ENCODE assay signal across 8 cellular contexts in genomic region chr1:109547412-109548320, GRCh38. TPM values are rescaled to one million over a fixed set of nuclear protein-coding genes. Genes with fewer than 3 reads are reported as not detected.
DNase-seq lines count a peak whose midpoint lies in the region; ATAC-seq and TF ChIP-seq lines count a peak whose summit lies in the region.

No MANE protein-coding gene starts in this region.

- no peaks in the 10 kb centered on the region for H3K9me3 ChIP-seq in CD4-positive, alpha-beta T cell (ENCODE audit: control insufficient read depth, low read length)
- H3K9me3 ChIP-seq in NT2/D1 (ENCODE audit: insufficient read depth, low read length) (no peaks in the 10 kb centered on the region), lung (ENCODE audit: control insufficient read depth in 2 of 2, insufficient read depth in 1 of 2, low read length in 1 of 2) (no peaks in the 10 kb centered on the region), thoracic aorta (no peaks in the 10 kb centered on the region)

- peaks cover 22% of the 10 kb centered on the region for H3K36me3 Mint-ChIP-seq in CD4-positive, alpha-beta T cell (ENCODE audit: low read depth)
- no peaks in the 10 kb centered on the region for H3K36me3 Mint-ChIP-seq in chondrocyte (ENCODE audit: low read depth)

- no peaks in the 10 kb centered on the region for H3K36me3 ChIP-seq in NT2/D1 (ENCODE audit: insufficient read depth, insufficient read length, low read length)
- H3K36me3 ChIP-seq in lung (ENCODE audit: control insufficient read depth in 2 of 2, insufficient read depth in 2 of 2, low read length in 2 of 2), result no peaks in the 10 kb centered on the region
- H3K36me3 ChIP-seq in thoracic aorta, result no peaks in the 10 kb centered on the region

- no peaks in the 10 kb centered on the region for H3K9me3 Mint-ChIP-seq in CD4-positive, alpha-beta T cell
- H3K9me3 Mint-ChIP-seq in chondrocyte (ENCODE audit: low read depth), result no peaks in the 10 kb centered on the region

- peak overlapping the region; percentile 89 for H3K4me3 ChIP-seq in NT2/D1 (ENCODE audit: insufficient read length, low read depth)
- peak overlapping the region; percentile 87 for H3K4me3 ChIP-seq in lung
- peak overlapping the region; percentile 99 for H3K4me3 ChIP-seq in thoracic aorta

- peak overlapping the region; percentile 98 for H3K9ac ChIP-seq in NT2/D1 (ENCODE audit: insufficient read length, low read depth)

- peaks cover 5% of the 10 kb centered on the region for H3K4me1 ChIP-seq in NT2/D1 (ENCODE audit: insufficient read depth, insufficient read length)
- H3K4me1 ChIP-seq in lung (ENCODE audit: control insufficient read depth in 2 of 2, insufficient read depth in 2 of 2, low read length in 2 of 2), result peaks cover 0 to 14% of the 10 kb centered on the region in 2 donors
- peaks cover 20 to 46% of the 10 kb centered on the region in 2 donors for H3K4me1 ChIP-seq in thoracic aorta (ENCODE audit: control insufficient read depth in 1 of 2, low read depth in 2 of 2)

- CTCF ChIA-PET in CD4-positive, alpha-beta T cell (lab: Charles Lee), result interaction anchor here (1.0 to 2.7 kb wide), 9 partner anchors 15 to 437 kb away, joined by 4 to 21 read pairs (median 9); partner anchors contain the start of genes AHCYL1, ATXN7L2 and CYB561D1

- no peaks in the 10 kb centered on the region for H3K27me3 Mint-ChIP-seq in CD4-positive, alpha-beta T cell
- peaks cover 2% of the 10 kb centered on the region for H3K27me3 Mint-ChIP-seq in chondrocyte (ENCODE audit: low read depth)

- 9% methylated on average over 22 of the region's 22 CpGs for WGBS in lung, 2 donors

- peak overlapping the region; percentile 87 for H3K27ac ChIP-seq in CD4-positive, alpha-beta T cell (ENCODE audit: low read depth, low read length)
- H3K27ac ChIP-seq in lung (ENCODE audit: low read depth in 1 of 2, low read length in 1 of 2) (peak overlapping the region; percentile 91 to 98), thoracic aorta (peak overlapping the region; percentile 95)

- POLR2A ChIA-PET in CD4-positive, alpha-beta T cell (lab: Charles Lee), result interaction anchor here (0.7 to 2.8 kb wide), 45 partner anchors 9 to 856 kb away, joined by 3 to 52 read pairs (median 6); partner anchors contain the start of genes AHCYL1, AMIGO1, AMPD2 and ATXN7L2

- H3K27me3 ChIP-seq in CD4-positive, alpha-beta T cell (ENCODE audit: control insufficient read depth, insufficient read depth, low read length), result no peaks in the 10 kb centered on the region
- H3K27me3 ChIP-seq in NT2/D1 (ENCODE audit: insufficient read depth, insufficient read length) (no peaks in the 10 kb centered on the region), lung (ENCODE audit: control insufficient read depth, insufficient read depth) (no peaks in the 10 kb centered on the region), thoracic aorta (replicated peaks; ENCODE audit: insufficient read depth) (no peaks in the 10 kb centered on the region)

- no peak for TF ChIP-seq CTCF in CD4-positive, alpha-beta T cell (IDR thresholded peaks at IDR 0.05)
- TF ChIP-seq CTCF in chondrocyte (IDR thresholded peaks at IDR 0.05), result no peak
- no peak for TF ChIP-seq CTCF in lung (IDR thresholded peaks at IDR 0.05; ENCODE audit: control extremely low read depth, extremely low read depth)
- TF ChIP-seq CTCF in thoracic aorta (IDR thresholded peaks at IDR 0.05), result no peak

- no peak for DNase-seq in CD4-positive, alpha-beta T cell
- DNase-seq in NT2/D1 (ENCODE audit: low read depth, low spot score), result no peak
- DNase-seq in chondrocyte (ENCODE audit: low spot score), result no peak
- no peak for DNase-seq in lung (ENCODE audit: low spot score)
- no peak for DNase-seq in thoracic aorta (ENCODE audit: low spot score)
- DNase-seq in NCI-H187 treated with DMSO at 0.1 percent for 48 hours (lab: John Stamatoyannopoulos, UW), result no peak

- H3K4me3 Mint-ChIP-seq in CD4-positive, alpha-beta T cell, result peak overlapping the region; percentile 99
- H3K4me3 Mint-ChIP-seq in chondrocyte (ENCODE audit: unreplicated experiment), result peak overlapping the region; percentile 87

- intact Hi-C loops in CD4-positive, alpha-beta T cell (cut with DNase I, micrococcal nuclease), result loop anchor here (1.0 to 5.0 kb wide), 5 partner anchors 74 to 437 kb away; partner anchors contain the start of genes AHCYL1 (in 1 of the 2), GSTM1 (in 1 of the 2) and PSMA5 (in 1 of the 2)

- H3K4me1 Mint-ChIP-seq in CD4-positive, alpha-beta T cell (ENCODE audit: low read depth), result peaks cover 53% of the 10 kb centered on the region
- H3K4me1 Mint-ChIP-seq in chondrocyte (ENCODE audit: low read depth), result peaks cover 45% of the 10 kb centered on the region

- H3K27ac Mint-ChIP-seq in CD4-positive, alpha-beta T cell, result peak overlapping the region; percentile 97
- H3K27ac Mint-ChIP-seq in chondrocyte (ENCODE audit: unreplicated experiment), result peak overlapping the region; percentile 99

- ATAC-seq in CD4-positive, alpha-beta T cell (ENCODE audit: poor library complexity), result no peak
- ATAC-seq in GM21526 (IDR thresholded peaks at IDR 0.05; ENCODE audit: low FRiP score, unreplicated experiment), result peak; percentile 1
- no peak for ATAC-seq in lung (ENCODE audit: insufficient read depth, low FRiP score)
- no peak for ATAC-seq in thoracic aorta (ENCODE audit: insufficient number of reproducible peaks, low FRiP score, low read depth)
- no peak for ATAC-seq in GM21367 (IDR thresholded peaks at IDR 0.05; ENCODE audit: unreplicated experiment)

RNA-seq across cellular contexts. Expression of gene GNAI3, which starts 0.7 kb away (rescaled TPM):
- 1 to 10 TPM; 5.1 to 5.4 TPM for total RNA-seq in CD4-positive, alpha-beta T cell
- 10.7 to 11.3 TPM (median 10.8 TPM) in 3 replicates for total RNA-seq in chondrocyte
- 10 to 100 TPM in 1 of 2 donors, 1 to 10 TPM in 1; 7.1 to 10.4 TPM for total RNA-seq in lung
- 1 to 10 TPM; 2.7 to 6.0 TPM for polyA plus RNA-seq in lung
- 1 to 10 TPM; 5.4 to 9.3 TPM for total RNA-seq in thoracic aorta

RNA-seq across cellular contexts. Expression of gene GPR61, which starts 8.0 kb away (rescaled TPM):
- under 1 TPM; 0.53 to 0.85 TPM for total RNA-seq in CD4-positive, alpha-beta T cell
- total RNA-seq in chondrocyte (not detected in 3 replicates), lung (not detected), thoracic aorta (not detected)
- not detected for polyA plus RNA-seq in lung

RNA-seq across cellular contexts. Expression of gene AMIGO1, which starts 38.1 kb away (rescaled TPM):
- 10 to 100 TPM; 16.9 TPM for total RNA-seq in CD4-positive, alpha-beta T cell
- 3.1 to 4.6 TPM (median 4.5 TPM) in 3 replicates for total RNA-seq in chondrocyte
- total RNA-seq in lung, result 1 to 10 TPM; 3.9 to 6.3 TPM
- 1 to 10 TPM; 2.4 to 2.9 TPM for polyA plus RNA-seq in lung
- total RNA-seq in thoracic aorta, result 10 to 100 TPM in 1 of 2 donors, 1 to 10 TPM in 1; 7.8 to 16.0 TPM

RNA-seq across cellular contexts. Expression of gene CYB561D1, which starts 53.8 kb away (rescaled TPM):
- total RNA-seq in CD4-positive, alpha-beta T cell, result 10 to 100 TPM; 12.0 to 15.0 TPM
- total RNA-seq in chondrocyte, result 10.2 to 10.8 TPM (median 10.7 TPM) in 3 replicates
- 10 to 100 TPM in 1 of 2 donors, 1 to 10 TPM in 1; 3.4 to 13.6 TPM for total RNA-seq in lung
- 1 to 10 TPM; 4.2 to 8.2 TPM for polyA plus RNA-seq in lung
- 10 to 100 TPM in 1 of 2 donors, 1 to 10 TPM in 1; 9.5 to 16.5 TPM for total RNA-seq in thoracic aorta
